ENCODE assay signal across 8 cellular contexts in the genomic region with DNA sequence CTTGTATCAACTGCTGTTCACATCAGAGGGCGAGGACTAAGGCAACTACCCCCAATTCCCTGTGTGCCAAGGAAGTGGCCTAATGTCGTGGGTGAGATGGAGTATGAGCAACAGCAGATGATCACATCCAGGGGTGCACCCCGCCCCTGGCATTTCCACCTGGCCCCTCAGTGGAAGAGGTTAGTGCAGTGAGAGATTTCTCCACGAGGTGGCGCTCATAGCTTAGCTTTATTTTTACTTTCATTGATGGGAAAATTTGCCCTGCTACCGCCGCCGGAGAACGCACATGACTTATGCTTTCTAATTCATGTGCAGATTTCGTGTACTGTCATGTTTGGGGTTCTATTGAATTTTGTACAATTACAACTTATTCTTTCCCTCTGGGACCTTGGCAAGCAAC.
DNase-seq lines count a peak whose midpoint lies in the region; ATAC-seq and TF ChIP-seq lines count a peak whose summit lies in the region.

No MANE protein-coding gene starts in this region.

- DNase-seq in AG09319 (ENCODE audit: extremely low read depth, low read depth) (no peak), NCI-H510A treated with DMSO at 0.1 percent for 48 hours (lab: John Stamatoyannopoulos, UW) (peak; percentile 84), germinal center (ENCODE audit: low spot score) (peak; percentile 18), posterior cingulate gyrus (peak in 9 of 10 donors; percentile 23 to 92 (median 69)), T-helper 9 cell (no peak)
- peak; percentile 9 for DNase-seq in activated CD8-positive, alpha-beta memory T cell treated with anti-CD3 and anti-CD28 coated beads, Interleukin-2, amount 50 U/mL, for 24 hours (ENCODE audit: extremely low read depth)

- TF ChIP-seq CTCF in AG09319 (IDR thresholded peaks at IDR 0.05; ENCODE audit: low read depth, low read length): peak; percentile 56

- intact Hi-C loops in posterior cingulate gyrus (cut with DNase I): loop anchor here (1.0 to 10.0 kb wide), 4 partner anchors 667 to 1714 kb away; no protein-coding TSS in a partner anchor

- peak; percentile 77 for ATAC-seq in GM18867 (IDR thresholded peaks at IDR 0.05; ENCODE audit: unreplicated experiment)
- ATAC-seq in HG03457 (IDR thresholded peaks at IDR 0.05; ENCODE audit: unreplicated experiment): peak; percentile 63

Comparison
In these comparisons a context has a peak if more than half of its experiments do, and no peak if none do; other contexts are left out.
1. DNase-seq: peak in NCI-H510A treated with DMSO at 0.1 percent for 48 hours (single experiment), activated CD8-positive, alpha-beta memory T cell treated with anti-CD3 and anti-CD28 coated beads, Interleukin-2, amount 50 U/mL, for 24 hours (single experiment), germinal center (single experiment) and posterior cingulate gyrus (9 of 10); none in AG09319 (single experiment) and T-helper 9 cell (single experiment).